31 cellular contexts compared by ENCODE assay signal in genomic region chr21:37627074-37627473, GRCh38.
DNase-seq lines count a peak whose midpoint lies in the region; ATAC-seq, FAIRE-seq and TF ChIP-seq lines count a peak whose summit lies in the region.
"Had no signal": no experiment of that assay in that cellular context is flagged by ENCODE, and none has a peak within 500 bp of the region (broad histone marks: within the 10 kb centered on the region; RNA-seq: fewer than 3 reads in every experiment).

No MANE protein-coding gene starts in this region.

- TF ChIP-seq RAD21 in GM12878 (IDR thresholded peaks at IDR 0.05; ENCODE audit: insufficient read depth, low read depth, low read length), result no peak

- no peak for DNase-seq in Caco-2
- no peak for DNase-seq in GM12878 (ENCODE audit: low read depth, low spot score)
- peak; percentile 51 to 60 (median 55) for DNase-seq in right lobe of liver
- no peak for DNase-seq in tibial nerve (ENCODE audit: low spot score in 2 of 2)
- DNase-seq in KBM-7, result no peak
- no peak for DNase-seq in nephron progenitor cell
- no peak for DNase-seq in OCI-LY7 (ENCODE audit: low spot score)
- DNase-seq: activated CD8-positive, alpha-beta T cell treated with anti-CD3 and anti-CD28 coated beads for 36 hours; activated effector memory CD4-positive, alpha-beta T cell treated with anti-CD3 and anti-CD28 coated beads, Interleukin-2, amount 50 U/mL, for 16 hours; activated naive CD8-positive, alpha-beta T cell treated with anti-CD3 and anti-CD28 coated beads, Interleukin-2, amount 10 ng/mL, durations not matched to agents 7 days and 5 days; activated T-cell treated with anti-CD3 and anti-CD28 coated beads for 4 hours; central memory CD4-positive, alpha-beta T cell; EL; head of caudate nucleus; kidney glomerular epithelial cell; MV-4-11; naive B cell; NCI-H1694 treated with DMSO at 0.1 percent for 48 hours; NCI-H2227 treated with DMSO at 0.1 percent for 48 hours; NK-92 treated with Interleukin-12 subunit alpha and Interleukin-12 subunit beta, amount 100 ng/mL, for 24 hours; stimulated activated naive CD4-positive, alpha-beta T cell treated with Interleukin-2 at 50 U/mL for 16 hours; thyroid gland had no signal

- no peaks in the 10 kb centered on the region for H3K9me2 ChIP-seq in OCI-LY7 (ENCODE audit: insufficient read depth, low read length)

- H2AFZ ChIP-seq in KMS-11 (ENCODE audit: low read depth), result no peak overlapping the region
- peak overlapping the region; percentile 44 for H2AFZ ChIP-seq in GM12878 (ENCODE audit: control insufficient read depth, low read depth, low read length)
- no peak overlapping the region for H2AFZ ChIP-seq in OCI-LY7 (ENCODE audit: low read length)

- SMC1A ChIA-PET in GM12878 (lab: Charles Lee; ENCODE audit: uncharacterized antibody, unreplicated experiment), result interaction anchor here (0.9 to 1.2 kb wide), 4 partner anchors 9 to 650 kb away, joined by 3 read pairs; no protein-coding TSS in a partner anchor

- CTCF ChIA-PET in Caco-2 (lab: Charles Lee), result no interaction called here
- CTCF ChIA-PET in GM12878 (lab: Yijun Ruan, JAX), result interaction anchor here (1.3 kb wide), 1 partner anchor 8 kb away, joined by 4 read pairs; no protein-coding TSS in a partner anchor
- CTCF ChIA-PET in OCI-LY7 (lab: Charles Lee; ENCODE audit: unreplicated experiment), result no interaction called here

- no peaks in the 10 kb centered on the region for H3K27me3 ChIP-seq in Caco-2 (replicated peaks; ENCODE audit: control insufficient read depth, insufficient read depth, low read length)
- H3K27me3 ChIP-seq in KMS-11 (ENCODE audit: insufficient read depth, low read depth), result no peaks in the 10 kb centered on the region
- H3K27me3 ChIP-seq in GM12878 (replicated peaks in 1 of 2; ENCODE audit: control insufficient read depth in 2 of 2, insufficient read depth in 2 of 2, low read length in 1 of 2), result no peaks in the 10 kb centered on the region
- no peaks in the 10 kb centered on the region for H3K27me3 ChIP-seq in right lobe of liver
- H3K27me3 ChIP-seq in tibial nerve, result no peaks in the 10 kb centered on the region
- H3K27me3 ChIP-seq: BLaER1 treated with 17β-estradiol and CSF1 and Interleukin-3, amounts not matched to agents 10 nM and 100 nM; thyroid gland had no signal

- H3K9me3 Mint-ChIP-seq in Caco-2 (ENCODE audit: unreplicated experiment) (peaks cover 10% of the 10 kb centered on the region), nephron progenitor cell (peaks cover 37% of the 10 kb centered on the region)
- H3K9me3 Mint-ChIP-seq: activated CD8-positive, alpha-beta T cell treated with anti-CD3 and anti-CD28 coated beads for 36 hours; activated naive CD8-positive, alpha-beta T cell treated with anti-CD3 and anti-CD28 coated beads, Interleukin-2, amount 10 ng/mL, durations not matched to agents 7 days and 5 days; dendritic cell treated with granulocyte-macrophage colony-stimulating factor and Interleukin-4, amounts not matched to agents 40 ng/mL and 50 ng/mL, for 4 days had no signal

- no peak overlapping the region for H3K9ac ChIP-seq in KMS-11
- H3K9ac ChIP-seq in GM12878 (ENCODE audit: control insufficient read depth, insufficient read depth, low read length), result no peak overlapping the region
- H3K9ac ChIP-seq: BLaER1 treated with 17β-estradiol and CSF1 and Interleukin-3, amounts not matched to agents 10 nM and 100 nM had no signal

- no peak for TF ChIP-seq EP300 in GM12878 (IDR thresholded peaks at IDR 0.05; ENCODE audit: borderline replicate concordance in 1 of 2, control insufficient read depth in 1 of 2, low read depth in 2 of 2, low read length in 2 of 2)
- TF ChIP-seq EP300 in tibial nerve (IDR thresholded peaks at IDR 0.05), result no peak

- TF ChIP-seq CTCF in Caco-2 (IDR thresholded peaks at IDR 0.05; ENCODE audit: insufficient read depth in 1 of 2, low read depth in 1 of 2, low read length in 1 of 2, severe bottlenecking in 1 of 2, unreplicated experiment in 1 of 2) (no peak), KMS-11 (conservative IDR thresholded peaks at IDR 0.05; ENCODE audit: low read depth, low read length) (no peak), GM12878 (IDR thresholded peaks at IDR 0.05 in 2 of 3, conservative IDR thresholded peaks at IDR 0.05 in 1 of 3; ENCODE audit: control insufficient read depth in 2 of 3, extremely low read depth in 1 of 3, insufficient read depth in 1 of 3, low read depth in 3 of 3, low read length in 3 of 3) (no peak), right lobe of liver (IDR thresholded peaks at IDR 0.05) (no peak), tibial nerve (IDR thresholded peaks at IDR 0.05) (no peak), nephron progenitor cell (IDR thresholded peaks at IDR 0.05) (no peak), OCI-LY7 (conservative IDR thresholded peaks at IDR 0.05; ENCODE audit: low read length) (no peak)

- intact Hi-C loops in Caco-2 (cut with micrococcal nuclease; ENCODE audit: unreplicated experiment) (no loop called here), GM12878 (cut with micrococcal nuclease; ENCODE audit: unreplicated experiment) (no loop called here), right lobe of liver (cut with DNase I) (no loop called here), OCI-LY7 (cut with micrococcal nuclease; ENCODE audit: unreplicated experiment) (no loop called here)

- POLR2A ChIA-PET in Caco-2 (lab: Charles Lee), result no interaction called here
- POLR2A ChIA-PET in GM12878 (lab: Charles Lee), result interaction anchor here (0.7 to 2.3 kb wide), 3 partner anchors 9 to 654 kb away, joined by 3 to 9 read pairs (median 4); no protein-coding TSS in a partner anchor
- POLR2A ChIA-PET in OCI-LY7 (lab: Charles Lee), result interaction anchor here (0.6 kb wide), 1 partner anchor 12 kb away, joined by 4 read pairs; no protein-coding TSS in a partner anchor

- H3K4me3 Mint-ChIP-seq in Caco-2 (ENCODE audit: unreplicated experiment), result no peak overlapping the region
- H3K4me3 Mint-ChIP-seq in nephron progenitor cell, result no peak overlapping the region
- H3K4me3 Mint-ChIP-seq: activated CD8-positive, alpha-beta T cell treated with anti-CD3 and anti-CD28 coated beads for 36 hours; activated naive CD8-positive, alpha-beta T cell treated with anti-CD3 and anti-CD28 coated beads, Interleukin-2, amount 10 ng/mL, durations not matched to agents 7 days and 5 days; dendritic cell treated with granulocyte-macrophage colony-stimulating factor and Interleukin-4, amounts not matched to agents 40 ng/mL and 50 ng/mL, for 4 days; memory B cell; naive B cell had no signal

- H4K20me1 ChIP-seq in KMS-11 (ENCODE audit: insufficient read depth), result no peaks in the 10 kb centered on the region
- no peaks in the 10 kb centered on the region for H4K20me1 ChIP-seq in GM12878 (ENCODE audit: control insufficient read depth, insufficient read depth)
- H4K20me1 ChIP-seq in OCI-LY7 (ENCODE audit: insufficient read depth, low read length), result no peaks in the 10 kb centered on the region
- H4K20me1 ChIP-seq: BLaER1 treated with 17β-estradiol and CSF1 and Interleukin-3, amounts not matched to agents 10 nM and 100 nM had no signal

- in situ Hi-C loops in GM12878 (cut with MboI) (no loop called here), KBM-7 (cut with MboI; ENCODE audit: low pct_unique_long_range_greater_than_20kb, low sequenced_read_pairs) (no loop called here)

- BruUV-seq in Caco-2 (replicated peaks; lab: Mats Ljungman, UMichigan) (no TSS peak), GM12878 (replicated peaks; lab: Mats Ljungman, UMichigan) (no TSS peak), OCI-LY7 (replicated peaks; lab: Mats Ljungman, UMichigan) (no TSS peak)

- WGBS in GM12878 (ENCODE audit: insufficient coverage, insufficient replicate concordance, low lambda C conversion rate, missing lambda C conversion rate), result 14% methylated on average over 4 of the region's 4 CpGs
- WGBS in right lobe of liver (ENCODE audit: insufficient coverage, low coverage, low lambda C conversion rate, missing lambda C conversion rate), result 17% methylated on average over 4 of the region's 4 CpGs
- WGBS in tibial nerve, 2 donors, result 50 to 64% methylated on average over 4 of the region's 4 CpGs

- no peak for FAIRE-seq in GM12878 (lab: Jason Lieb, UNC)
- FAIRE-seq: astrocyte, D721Med had no signal

- H3K4me3 ChIP-seq in Caco-2 (ENCODE audit: low read depth, low read length) (no peak overlapping the region), KMS-11 (IDR thresholded peaks at IDR 0.05; ENCODE audit: insufficient read depth, low read depth, low read length) (no peak overlapping the region), GM12878 (no peak overlapping the region), right lobe of liver (no peak overlapping the region), tibial nerve (no peak overlapping the region), OCI-LY7 (ENCODE audit: low read depth, low read length, poor library complexity, severe bottlenecking) (no peak overlapping the region)
- H3K4me3 ChIP-seq: BLaER1 treated with 17β-estradiol and CSF1 and Interleukin-3, amounts not matched to agents 10 nM and 100 nM; thyroid gland had no signal

- H3K4me1 Mint-ChIP-seq in Caco-2 (ENCODE audit: low read depth, unreplicated experiment) (peaks cover 6% of the 10 kb centered on the region), nephron progenitor cell (peaks cover 12% of the 10 kb centered on the region)
- H3K4me1 Mint-ChIP-seq: activated naive CD8-positive, alpha-beta T cell treated with anti-CD3 and anti-CD28 coated beads, Interleukin-2, amount 10 ng/mL, durations not matched to agents 7 days and 5 days; memory B cell; naive B cell had no signal

- peak overlapping the region; percentile 17 for H3K4me2 ChIP-seq in KMS-11
- no peak overlapping the region for H3K4me2 ChIP-seq in GM12878 (ENCODE audit: control insufficient read depth, insufficient read depth)
- H3K4me2 ChIP-seq in OCI-LY7 (ENCODE audit: low read length), result no peak overlapping the region
- H3K4me2 ChIP-seq: BLaER1 treated with 17β-estradiol and CSF1 and Interleukin-3, amounts not matched to agents 10 nM and 100 nM had no signal

- H3K27ac Mint-ChIP-seq in Caco-2 (ENCODE audit: unreplicated experiment), result peak overlapping the region; percentile 37
- H3K27ac Mint-ChIP-seq in nephron progenitor cell, result no peak overlapping the region
- H3K27ac Mint-ChIP-seq: activated CD8-positive, alpha-beta T cell treated with anti-CD3 and anti-CD28 coated beads for 36 hours; activated naive CD8-positive, alpha-beta T cell treated with anti-CD3 and anti-CD28 coated beads, Interleukin-2, amount 10 ng/mL, durations not matched to agents 7 days and 5 days; dendritic cell treated with granulocyte-macrophage colony-stimulating factor and Interleukin-4, amounts not matched to agents 40 ng/mL and 50 ng/mL, for 4 days; memory B cell; naive B cell had no signal

- TF ChIP-seq POLR2A in GM12878 (IDR thresholded peaks at IDR 0.05; ENCODE audit: low read depth, low read length), result no peak
- no peak for TF ChIP-seq POLR2A in right lobe of liver (IDR thresholded peaks at IDR 0.05)
- no peak for TF ChIP-seq POLR2A in tibial nerve (IDR thresholded peaks at IDR 0.05)

- RAD21 ChIA-PET in GM12878 (lab: Charles Lee; ENCODE audit: unreplicated experiment), result interaction anchor here (0.8 to 1.3 kb wide), 2 partner anchors 64 to 641 kb away, joined by 3 read pairs; no protein-coding TSS in a partner anchor

- H3K36me3 ChIP-seq in Caco-2 (ENCODE audit: control insufficient read depth, insufficient read depth, low read length), result no peaks in the 10 kb centered on the region
- no peaks in the 10 kb centered on the region for H3K36me3 ChIP-seq in KMS-11 (ENCODE audit: insufficient read depth)
- H3K36me3 ChIP-seq in GM12878 (ENCODE audit: control insufficient read depth in 2 of 2, insufficient read depth in 2 of 2, low read length in 1 of 2), result no peaks in the 10 kb centered on the region
- no peaks in the 10 kb centered on the region for H3K36me3 ChIP-seq in right lobe of liver
- no peaks in the 10 kb centered on the region for H3K36me3 ChIP-seq in tibial nerve
- no peaks in the 10 kb centered on the region for H3K36me3 ChIP-seq in OCI-LY7 (ENCODE audit: insufficient read depth, low read length)
- H3K36me3 ChIP-seq: BLaER1 treated with 17β-estradiol and CSF1 and Interleukin-3, amounts not matched to agents 10 nM and 100 nM; thyroid gland had no signal

- no peaks in the 10 kb centered on the region for H3K79me2 ChIP-seq in KMS-11 (ENCODE audit: insufficient read depth, low read depth)
- no peaks in the 10 kb centered on the region for H3K79me2 ChIP-seq in GM12878 (ENCODE audit: control insufficient read depth, insufficient read depth, low read length)
- H3K79me2 ChIP-seq in OCI-LY7 (ENCODE audit: insufficient read depth, low read depth, low read length), result no peaks in the 10 kb centered on the region

- H3K9me3 ChIP-seq in Caco-2 (no peaks in the 10 kb centered on the region), GM12878 (replicated peaks; ENCODE audit: control insufficient read depth, insufficient read depth, low read length) (no peaks in the 10 kb centered on the region; the same call in 1 of the 3 replicates), right lobe of liver (no peaks in the 10 kb centered on the region), tibial nerve (no peaks in the 10 kb centered on the region), OCI-LY7 (ENCODE audit: low read length) (no peaks in the 10 kb centered on the region)
- H3K9me3 ChIP-seq: thyroid gland had no signal

- H3K27me3 Mint-ChIP-seq in Caco-2 (ENCODE audit: insufficient read depth, unreplicated experiment) (no peaks in the 10 kb centered on the region), nephron progenitor cell (ENCODE audit: low read depth, poor library complexity) (peaks cover 23% of the 10 kb centered on the region)

- H3K4me1 ChIP-seq in Caco-2, result no peaks in the 10 kb centered on the region
- peaks cover 48% of the 10 kb centered on the region for H3K4me1 ChIP-seq in KMS-11 (ENCODE audit: low read depth, poor library complexity, severe bottlenecking)
- H3K4me1 ChIP-seq in GM12878 (ENCODE audit: control insufficient read depth, insufficient read depth, low read length), result peaks cover 7% of the 10 kb centered on the region
- H3K4me1 ChIP-seq in right lobe of liver, result peaks cover 0 to 20% (median 2%) of the 10 kb centered on the region in 4 donors
- H3K4me1 ChIP-seq in tibial nerve, result peaks cover 0 to 11% (median 0%) of the 10 kb centered on the region in 4 donors
- no peaks in the 10 kb centered on the region for H3K4me1 ChIP-seq in OCI-LY7 (ENCODE audit: insufficient read depth, low read length, poor library complexity, severe bottlenecking)
- H3K4me1 ChIP-seq: BLaER1 treated with 17β-estradiol and CSF1 and Interleukin-3, amounts not matched to agents 10 nM and 100 nM had no signal

- H3K36me3 Mint-ChIP-seq in Caco-2 (ENCODE audit: insufficient read depth, unreplicated experiment) (no peaks in the 10 kb centered on the region), nephron progenitor cell (ENCODE audit: low read depth) (peaks cover 4% of the 10 kb centered on the region)
- H3K36me3 Mint-ChIP-seq: activated naive CD8-positive, alpha-beta T cell treated with anti-CD3 and anti-CD28 coated beads, Interleukin-2, amount 10 ng/mL, durations not matched to agents 7 days and 5 days; memory B cell; naive B cell had no signal

- ATAC-seq in GM12878 (peak; percentile 20; the same call in 1 of the 3 replicates), right lobe of liver (peak; percentile 83 to 91 (median 88))
- ATAC-seq: activated CD4-positive, CD25-positive, alpha-beta regulatory T cell treated with anti-CD3 and anti-CD28 coated beads, Interleukin-2, amount 50 U/mL, for 24 hours; activated CD8-positive, alpha-beta T cell treated with anti-CD3 and anti-CD28 coated beads for 36 hours; Panc1 had no signal

- H3K27ac ChIP-seq in KMS-11 (peak overlapping the region; percentile 21; the same call in 1 of the 2 replicates), GM12878 (ENCODE audit: control insufficient read depth, insufficient read depth) (0 out of 2 replicates have a peak overlapping the region, but pooled peaks have one; percentile 17), right lobe of liver (peak overlapping the region in 1 of 3 donors; percentile 53), tibial nerve (no peak overlapping the region), OCI-LY7 (ENCODE audit: low read depth, low read length, poor library complexity, severe bottlenecking) (no peak overlapping the region)
- H3K27ac ChIP-seq: BLaER1 treated with 17β-estradiol and CSF1 and Interleukin-3, amounts not matched to agents 10 nM and 100 nM; epithelial cell of prostate; thyroid gland had no signal

Comparison
In these comparisons a context has a peak if more than half of its experiments do, and no peak if none do; other contexts are left out.
1. DNase-seq: peak in right lobe of liver (3 of 3); none in Caco-2 (0 of 2), GM12878 (single experiment), tibial nerve (0 of 2), KBM-7 (single experiment), nephron progenitor cell (single experiment) and OCI-LY7 (single experiment).
2. H3K27ac ChIP-seq: peak in KMS-11 (single experiment) and GM12878 (single experiment); none in tibial nerve (0 of 4) and OCI-LY7 (single experiment).